Comparison of ENCODE assay signal across 17 cellular contexts in the genomic region with DNA sequence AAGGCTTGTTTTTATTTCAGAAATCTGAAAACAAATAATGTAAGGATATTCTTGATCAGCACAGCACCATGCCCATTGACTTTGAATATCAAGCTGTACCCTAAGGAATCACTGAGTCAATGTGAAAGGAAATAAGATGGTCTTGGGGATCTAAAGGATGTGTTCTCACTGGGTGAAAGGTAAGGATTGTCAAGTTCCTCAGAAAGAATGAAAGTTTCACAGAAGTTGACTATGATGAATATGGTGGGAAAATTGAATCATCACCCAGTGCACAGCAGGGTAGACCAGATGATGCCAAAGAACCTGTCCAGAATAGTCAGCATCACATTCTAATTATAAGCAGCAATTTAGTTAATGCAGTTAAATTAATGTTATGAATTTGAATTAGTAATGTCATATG. TPM values are rescaled to one million over a fixed set of nuclear protein-coding genes. Genes with fewer than 3 reads are reported as not detected.
DNase-seq lines count a peak whose midpoint lies in the region; ATAC-seq and TF ChIP-seq lines count a peak whose summit lies in the region.
"Had no signal": no experiment of that assay in that cellular context is flagged by ENCODE, and none has a peak within 500 bp of the region (broad histone marks: within the 10 kb centered on the region; RNA-seq: fewer than 3 reads in every experiment).

No MANE protein-coding gene starts in this region.

- no peak overlapping the region for H3K4me3 ChIP-seq in left ventricle myocardium inferior
- H3K4me3 ChIP-seq: BLaER1 had no signal

- no peak for DNase-seq in activated naive CD8-positive, alpha-beta T cell treated with anti-CD3 and anti-CD28 coated beads, Interleukin-2, amount 50 U/mL, for 24 hours
- DNase-seq in activated naive CD8-positive, alpha-beta T cell treated with anti-CD3 and anti-CD28 coated beads for 36 hours = no peak
- DNase-seq in stimulated activated naive CD8-positive, alpha-beta T cell treated with anti-CD3 and anti-CD28 coated beads, Interleukin-15, Interleukin-2, amounts not matched to agents 100 U/mL and 50 U/mL, for 24 hours = no peak
- DNase-seq in activated CD4-positive, alpha-beta memory T cell treated with anti-CD3 and anti-CD28 coated beads for 36 hours = no peak
- no peak for DNase-seq in left ventricle myocardium inferior
- DNase-seq: 8988T; ACHN; BE2C; C1 segment of cervical spinal cord; Caco-2; Calu3; CD4-positive, CD25-positive, alpha-beta regulatory T cell; CD8-positive, alpha-beta T cell; DMS79 treated with DMSO at 0.1 percent for 48 hours; GF-D8 had no signal

- H3K27ac ChIP-seq in left ventricle myocardium inferior (replicated peaks) = no peak overlapping the region
- H3K27ac ChIP-seq: BLaER1 had no signal

- no peaks in the 10 kb centered on the region for H3K9me3 Mint-ChIP-seq in activated naive CD8-positive, alpha-beta T cell treated with anti-CD3 and anti-CD28 coated beads, Interleukin-2, amount 50 U/mL, for 24 hours
- H3K9me3 Mint-ChIP-seq in activated naive CD8-positive, alpha-beta T cell treated with anti-CD3 and anti-CD28 coated beads for 36 hours = no peaks in the 10 kb centered on the region
- no peaks in the 10 kb centered on the region for H3K9me3 Mint-ChIP-seq in activated CD4-positive, alpha-beta memory T cell treated with anti-CD3 and anti-CD28 coated beads for 36 hours
- H3K9me3 Mint-ChIP-seq: CD14-positive monocyte; CD8-positive, alpha-beta T cell had no signal

- TF ChIP-seq CTCF in left ventricle myocardium inferior (IDR thresholded peaks at IDR 0.05; ENCODE audit: borderline replicate concordance) = no peak

- no peaks in the 10 kb centered on the region for H3K36me3 Mint-ChIP-seq in activated naive CD8-positive, alpha-beta T cell treated with anti-CD3 and anti-CD28 coated beads, Interleukin-2, amount 50 U/mL, for 24 hours (ENCODE audit: low read depth)
- H3K36me3 Mint-ChIP-seq in activated naive CD8-positive, alpha-beta T cell treated with anti-CD3 and anti-CD28 coated beads for 36 hours = no peaks in the 10 kb centered on the region
- H3K36me3 Mint-ChIP-seq in activated CD4-positive, alpha-beta memory T cell treated with anti-CD3 and anti-CD28 coated beads for 36 hours = no peaks in the 10 kb centered on the region
- H3K36me3 Mint-ChIP-seq: CD14-positive monocyte; CD4-positive, CD25-positive, alpha-beta regulatory T cell; CD8-positive, alpha-beta T cell had no signal

- peaks cover 13% of the 10 kb centered on the region for H3K27me3 Mint-ChIP-seq in activated naive CD8-positive, alpha-beta T cell treated with anti-CD3 and anti-CD28 coated beads, Interleukin-2, amount 50 U/mL, for 24 hours
- peaks cover 50% of the 10 kb centered on the region for H3K27me3 Mint-ChIP-seq in activated naive CD8-positive, alpha-beta T cell treated with anti-CD3 and anti-CD28 coated beads for 36 hours
- peaks cover 16% of the 10 kb centered on the region for H3K27me3 Mint-ChIP-seq in activated CD4-positive, alpha-beta memory T cell treated with anti-CD3 and anti-CD28 coated beads for 36 hours

- H3K9me3 ChIP-seq in left ventricle myocardium inferior (replicated peaks) = no peaks in the 10 kb centered on the region
- H3K9me3 ChIP-seq: BE2C, BLaER1, Caco-2 had no signal

- no peaks in the 10 kb centered on the region for H3K4me1 ChIP-seq in left ventricle myocardium inferior
- H3K4me1 ChIP-seq: BE2C, BLaER1, Caco-2 had no signal

- peaks cover 3% of the 10 kb centered on the region for H3K4me1 Mint-ChIP-seq in activated naive CD8-positive, alpha-beta T cell treated with anti-CD3 and anti-CD28 coated beads, Interleukin-2, amount 50 U/mL, for 24 hours
- peaks cover 3% of the 10 kb centered on the region for H3K4me1 Mint-ChIP-seq in activated naive CD8-positive, alpha-beta T cell treated with anti-CD3 and anti-CD28 coated beads for 36 hours
- H3K4me1 Mint-ChIP-seq in activated CD4-positive, alpha-beta memory T cell treated with anti-CD3 and anti-CD28 coated beads for 36 hours (ENCODE audit: low read depth) = no peaks in the 10 kb centered on the region
- H3K4me1 Mint-ChIP-seq: CD14-positive monocyte; CD4-positive, CD25-positive, alpha-beta regulatory T cell had no signal

- H3K36me3 ChIP-seq in left ventricle myocardium inferior = no peaks in the 10 kb centered on the region
- H3K36me3 ChIP-seq: BE2C, BLaER1 had no signal

- ATAC-seq in activated naive CD8-positive, alpha-beta T cell treated with anti-CD3 and anti-CD28 coated beads, Interleukin-2, amount 50 U/mL, for 24 hours = peak; percentile 52
- ATAC-seq in stimulated activated naive CD8-positive, alpha-beta T cell treated with anti-CD3 and anti-CD28 coated beads, Interleukin-15, Interleukin-2, amounts not matched to agents 100 U/mL and 50 U/mL, for 24 hours = peak; percentile 57
- ATAC-seq: CD8-positive, alpha-beta T cell had no signal

- CTCF ChIA-PET in activated CD4-positive, alpha-beta memory T cell treated with anti-CD3 and anti-CD28 coated beads for 36 hours (lab: Charles Lee) = interaction anchor here (0.8 kb wide), 1 partner anchor 11 kb away, joined by 3 read pairs; no protein-coding TSS in a partner anchor

- H3K4me3 Mint-ChIP-seq in activated naive CD8-positive, alpha-beta T cell treated with anti-CD3 and anti-CD28 coated beads, Interleukin-2, amount 50 U/mL, for 24 hours = no peak overlapping the region
- no peak overlapping the region for H3K4me3 Mint-ChIP-seq in activated naive CD8-positive, alpha-beta T cell treated with anti-CD3 and anti-CD28 coated beads for 36 hours
- H3K4me3 Mint-ChIP-seq in activated CD4-positive, alpha-beta memory T cell treated with anti-CD3 and anti-CD28 coated beads for 36 hours = no peak overlapping the region
- H3K4me3 Mint-ChIP-seq: CD14-positive monocyte; CD4-positive, CD25-positive, alpha-beta regulatory T cell; CD8-positive, alpha-beta T cell had no signal

- POLR2A ChIA-PET in activated CD4-positive, alpha-beta memory T cell treated with anti-CD3 and anti-CD28 coated beads for 36 hours (lab: Charles Lee) = no interaction called here

- peaks cover 45% of the 10 kb centered on the region for H3K27me3 ChIP-seq in left ventricle myocardium inferior (ENCODE audit: low read depth)
- H3K27me3 ChIP-seq: BE2C, BLaER1 had no signal

- H3K27ac Mint-ChIP-seq in activated naive CD8-positive, alpha-beta T cell treated with anti-CD3 and anti-CD28 coated beads, Interleukin-2, amount 50 U/mL, for 24 hours = no peak overlapping the region
- H3K27ac Mint-ChIP-seq in activated naive CD8-positive, alpha-beta T cell treated with anti-CD3 and anti-CD28 coated beads for 36 hours = no peak overlapping the region
- H3K27ac Mint-ChIP-seq in activated CD4-positive, alpha-beta memory T cell treated with anti-CD3 and anti-CD28 coated beads for 36 hours = no peak overlapping the region
- H3K27ac Mint-ChIP-seq: CD14-positive monocyte; CD4-positive, CD25-positive, alpha-beta regulatory T cell; CD8-positive, alpha-beta T cell had no signal

- intact Hi-C loops in activated CD4-positive, alpha-beta memory T cell treated with anti-CD3 and anti-CD28 coated beads for 36 hours (cut with micrococcal nuclease) = no loop called here
- intact Hi-C loops in left ventricle myocardium inferior (cut with micrococcal nuclease) = no loop called here

RNA-seq across cellular contexts. Expression of gene ERC2, which starts 16.2 kb away (rescaled TPM):
- total RNA-seq in activated naive CD8-positive, alpha-beta T cell treated with anti-CD3 and anti-CD28 coated beads for 36 hours = not detected
- not detected for total RNA-seq in activated CD4-positive, alpha-beta memory T cell treated with anti-CD3 and anti-CD28 coated beads for 36 hours
- total RNA-seq in left ventricle myocardium inferior = 0.99 TPM
- total RNA-seq: CD4-positive, CD25-positive, alpha-beta regulatory T cell; CD8-positive, alpha-beta T cell had no signal
